ENCODE assay signal across 21 cellular contexts in genomic region chr10:13617146-13617545, GRCh38. TPM values are rescaled to one million over a fixed set of nuclear protein-coding genes. Genes with fewer than 3 reads are reported as not detected.
DNase-seq lines count a peak whose midpoint lies in the region; ATAC-seq, FAIRE-seq and TF ChIP-seq lines count a peak whose summit lies in the region.
"Had no signal": no experiment of that assay in that cellular context is flagged by ENCODE, and none has a peak within 500 bp of the region (broad histone marks: within the 10 kb centered on the region; RNA-seq: fewer than 3 reads in every experiment).

No MANE protein-coding gene starts in this region.

- H3K27me3 ChIP-seq in HepG2 (ENCODE audit: control insufficient read depth in 1 of 2, insufficient read depth in 2 of 2, low read length in 2 of 2), result no peaks in the 10 kb centered on the region
- no peaks in the 10 kb centered on the region for H3K27me3 ChIP-seq in right lobe of liver
- H3K27me3 ChIP-seq in left lung, result no peaks in the 10 kb centered on the region
- no peaks in the 10 kb centered on the region for H3K27me3 ChIP-seq in ovary
- H3K27me3 ChIP-seq: BLaER1, Peyer's patch had no signal

- H3K4me2 ChIP-seq in HepG2 (ENCODE audit: low read depth, low read length), result no peak overlapping the region
- H3K4me2 ChIP-seq: BLaER1, GM23338 had no signal

- TF ChIP-seq EP300 in HepG2 (IDR thresholded peaks at IDR 0.05; ENCODE audit: low read depth in 2 of 2, low read length in 2 of 2) (no peak), HepG2 (CRISPR knock-in tag; IDR thresholded peaks at IDR 0.05; ENCODE audit: borderline replicate concordance) (no peak), ovary (IDR thresholded peaks at IDR 0.05) (no peak)

- no peak for FAIRE-seq in HepG2 (lab: Jason Lieb, UNC)

- H2AFZ ChIP-seq in HepG2 (ENCODE audit: low read length), result no peak overlapping the region
- H2AFZ ChIP-seq: GM23338 had no signal

- H3K4me1 ChIP-seq in HepG2 (ENCODE audit: insufficient read depth, low read length), result no peaks in the 10 kb centered on the region
- H3K4me1 ChIP-seq in right lobe of liver, result no peaks in the 10 kb centered on the region
- no peaks in the 10 kb centered on the region for H3K4me1 ChIP-seq in left lung
- H3K4me1 ChIP-seq in ovary (ENCODE audit: insufficient read depth), result no peaks in the 10 kb centered on the region
- H3K4me1 ChIP-seq: BLaER1, Peyer's patch had no signal

- BruUV-seq in HepG2 (replicated peaks; lab: Mats Ljungman, UMichigan), result TSS peak; percentile 25

- no peak for TF ChIP-seq RAD21 in HepG2 (CRISPR knock-in tag; IDR thresholded peaks at IDR 0.05)

- no peak for TF ChIP-seq POLR2A in HepG2 (IDR thresholded peaks at IDR 0.05; ENCODE audit: insufficient read depth in 1 of 2, low read depth in 2 of 2, low read length in 2 of 2)
- TF ChIP-seq POLR2A in right lobe of liver (IDR thresholded peaks at IDR 0.05), result no peak
- TF ChIP-seq POLR2A in ovary (IDR thresholded peaks at IDR 0.05), result no peak

- no peaks in the 10 kb centered on the region for H4K20me1 ChIP-seq in HepG2 (ENCODE audit: insufficient read depth, low read length)
- H4K20me1 ChIP-seq: BLaER1 had no signal

- TF ChIP-seq CTCF in HepG2 (CRISPR knock-in tag; IDR thresholded peaks at IDR 0.05) (no peak), right lobe of liver (IDR thresholded peaks at IDR 0.05) (no peak), astrocyte of the spinal cord (IDR thresholded peaks at IDR 0.05; ENCODE audit: low read depth, low read length) (no peak), left lung (IDR thresholded peaks at IDR 0.05) (no peak), ovary (IDR thresholded peaks at IDR 0.05) (no peak)

- POLR2A ChIA-PET in HepG2 (lab: Yijun Ruan, JAX), result no interaction called here

- no peak for DNase-seq in HepG2 (ENCODE audit: low spot score)
- DNase-seq in right lobe of liver, result no peak
- DNase-seq in astrocyte of the spinal cord (ENCODE audit: low read depth, low spot score), result peak; percentile 25
- no peak for DNase-seq in left lung
- no peak for DNase-seq in ovary
- DNase-seq in globus pallidus (ENCODE audit: low spot score), result no peak
- no peak for DNase-seq in activated T-cell treated with anti-CD3 and anti-CD28 coated beads, Interleukin-2, amount 50 U/mL, for 72 hours
- DNase-seq: CD8-positive, alpha-beta memory T cell; DMS79 treated with DMSO at 0.1 percent for 48 hours; GDM1; NCI-H1092 treated with DMSO at 0.1 percent for 48 hours; NCI-H1694 treated with DMSO at 0.1 percent for 48 hours; NCI-H2107; NCI-H226; NCI-H524 treated with DMSO at 0.1 percent for 48 hours; Peyer's patch had no signal

- H3K36me3 Mint-ChIP-seq in activated T-cell treated with anti-CD3 and anti-CD28 coated beads, Interleukin-2, amount 50 U/mL, for 72 hours (ENCODE audit: insufficient read depth in 2 of 2), result peaks cover 1 to 7% of the 10 kb centered on the region in 2 donors

- CTCF ChIA-PET in HepG2 (lab: Yijun Ruan, JAX; ENCODE audit: low intra/inter-chr PET ratio, low total read pairs), result no interaction called here

- H3K4me3 ChIP-seq in HepG2 (replicated peaks in 1 of 3; ENCODE audit: insufficient read depth in 1 of 3, low read depth in 2 of 3, low read length in 3 of 3) (no peak overlapping the region), right lobe of liver (no peak overlapping the region), astrocyte of the spinal cord (ENCODE audit: low read depth, low read length) (no peak overlapping the region), left lung (no peak overlapping the region), ovary (no peak overlapping the region)
- H3K4me3 ChIP-seq: BLaER1, GM23338, Peyer's patch had no signal

- 89% methylated on average over 3 of the region's 3 CpGs for WGBS in HepG2 (ENCODE audit: low lambda C conversion rate)
- 93% methylated on average over 3 of the region's 3 CpGs for WGBS in right lobe of liver (ENCODE audit: insufficient coverage, low coverage, low lambda C conversion rate, missing lambda C conversion rate)
- 75 to 86% (median 78%) methylated on average over 3 of the region's 3 CpGs for WGBS in ovary, 3 donors

- H3K9me3 ChIP-seq in HepG2 (ENCODE audit: low read length), result no peaks in the 10 kb centered on the region
- H3K9me3 ChIP-seq in right lobe of liver, result no peaks in the 10 kb centered on the region
- no peaks in the 10 kb centered on the region for H3K9me3 ChIP-seq in left lung
- H3K9me3 ChIP-seq in ovary, result no peaks in the 10 kb centered on the region
- H3K9me3 ChIP-seq: BLaER1, Peyer's patch had no signal

- H3K9me3 Mint-ChIP-seq in activated T-cell treated with anti-CD3 and anti-CD28 coated beads, Interleukin-2, amount 50 U/mL, for 72 hours, result no peaks in the 10 kb centered on the region
- H3K9me3 Mint-ChIP-seq: CD8-positive, alpha-beta memory T cell; GM23338 had no signal

- H3K9ac ChIP-seq in HepG2 (ENCODE audit: insufficient read depth, low read depth, low read length), result no peak overlapping the region
- H3K9ac ChIP-seq: BLaER1 had no signal

- ATAC-seq in HepG2 (no peak), right lobe of liver (no peak), left lung (peak; percentile 26), HG02840 (IDR thresholded peaks at IDR 0.05; ENCODE audit: low FRiP score, unreplicated experiment) (no peak)
- no peak for ATAC-seq in activated T-cell treated with anti-CD3 and anti-CD28 coated beads, Interleukin-2, amount 50 U/mL, for 72 hours (replicated peaks in 1 of 2)
- ATAC-seq: GM23338, Right ventricle myocardium inferior had no signal

- H3K36me3 ChIP-seq in HepG2 (replicated peaks in 1 of 2; ENCODE audit: control insufficient read depth in 1 of 2, insufficient read depth in 2 of 2, low read length in 2 of 2), result peaks cover 6 to 18% of the 10 kb centered on the region in 2 experiments; a peak in 3 of 5 replicates
- H3K36me3 ChIP-seq in right lobe of liver, result peaks cover 0 to 31% (median 7%) of the 10 kb centered on the region in 4 donors
- peaks cover 0 to 82% of the 10 kb centered on the region in 2 donors for H3K36me3 ChIP-seq in left lung
- no peaks in the 10 kb centered on the region for H3K36me3 ChIP-seq in ovary

- H3K4me3 Mint-ChIP-seq in activated T-cell treated with anti-CD3 and anti-CD28 coated beads, Interleukin-2, amount 50 U/mL, for 72 hours, result no peak overlapping the region
- H3K4me3 Mint-ChIP-seq: CD8-positive, alpha-beta memory T cell; GM23338 had no signal

- H3K79me2 ChIP-seq in HepG2 (ENCODE audit: insufficient read depth, low read length), result no peaks in the 10 kb centered on the region

- H3K27ac Mint-ChIP-seq in activated T-cell treated with anti-CD3 and anti-CD28 coated beads, Interleukin-2, amount 50 U/mL, for 72 hours, result no peak overlapping the region
- H3K27ac Mint-ChIP-seq: CD8-positive, alpha-beta memory T cell; GM23338 had no signal

- H3K27ac ChIP-seq in HepG2 (ENCODE audit: extremely low read length, insufficient read depth, low read length), result no peak overlapping the region
- H3K27ac ChIP-seq in right lobe of liver, result no peak overlapping the region
- H3K27ac ChIP-seq in left lung, result no peak overlapping the region
- no peak overlapping the region for H3K27ac ChIP-seq in ovary
- H3K27ac ChIP-seq: 22Rv1, BLaER1, Peyer's patch had no signal

- intact Hi-C loops in HepG2 (cut with micrococcal nuclease; ENCODE audit: unreplicated experiment) (no loop called here), right lobe of liver (cut with DNase I) (no loop called here), left lung (cut with DNase I) (loop anchor here in 1 of 2 donors (10.0 kb wide), 1 partner anchor 158 kb away; no protein-coding TSS in a partner anchor), ovary (cut with DNase I) (loop anchor here in 1 of 4 donors (10.0 kb wide), 1 partner anchor 158 kb away; no protein-coding TSS in a partner anchor)

- in situ Hi-C loops in HepG2 (cut with HindIII; ENCODE audit: extremely low pct_ligation_motif_present, low pct_unique_long_range_greater_than_20kb) (no loop called here), astrocyte of the spinal cord (cut with HindIII; ENCODE audit: low sequenced_read_pairs) (no loop called here)

- H3K27me3 Mint-ChIP-seq in activated T-cell treated with anti-CD3 and anti-CD28 coated beads, Interleukin-2, amount 50 U/mL, for 72 hours (ENCODE audit: low read depth), result no peaks in the 10 kb centered on the region
- H3K27me3 Mint-ChIP-seq: CD8-positive, alpha-beta memory T cell had no signal

- H3K4me1 Mint-ChIP-seq in activated T-cell treated with anti-CD3 and anti-CD28 coated beads, Interleukin-2, amount 50 U/mL, for 72 hours (ENCODE audit: low read depth), result no peaks in the 10 kb centered on the region

TF ChIP-seq in HepG2, 621 proteins besides CTCF, POLR2A, EP300 and RAD21 (continues in another document):
- no peak for TF ChIP-seq ZMYM2 (CRISPR knock-in tag; IDR thresholded peaks at IDR 0.05)
- no peak for TF ChIP-seq CHD2 (IDR thresholded peaks at IDR 0.05; ENCODE audit: low read depth, low read length)
- TF ChIP-seq SP5 (CRISPR knock-in tag; IDR thresholded peaks at IDR 0.05; ENCODE audit: borderline replicate concordance, low read depth), result no peak

RNA-seq across cellular contexts. Expression of gene PRPF18, which starts 30.4 kb away (rescaled TPM):
- total RNA-seq in HepG2 (2016; rRNA removed; fragmentation: Illumina TruSeq; extraction: Trizol) (17.2 and 24.7 TPM in 2 replicates), right lobe of liver (10 to 100 TPM in 4 of 6 experiments, 1 to 10 TPM in 2; 8.1 to 16.1 (median 11.5) TPM), left lung (10 to 100 TPM; 17.0 to 19.7 TPM), ovary (10 to 100 TPM; 16.7 to 22.4 (median 20.1) TPM)
- 7.8 and 9.1 TPM in 2 replicates for total RNA-seq in HepG2 (2016; cell fraction: cytosol; rRNA removed; fragmentation: Illumina TruSeq; extraction: Trizol; ENCODE audit: low read depth)
- total RNA-seq in HepG2 (2016; cell fraction: insoluble cytoplasmic fraction; rRNA removed; fragmentation: Illumina TruSeq; extraction: Trizol), result 21.2 and 25.5 TPM in 2 replicates
- total RNA-seq in HepG2 (2016; cell fraction: membrane; rRNA removed; fragmentation: Illumina TruSeq; extraction: Trizol), result 12.4 and 13.8 TPM in 2 replicates
- total RNA-seq in HepG2 (2016; cell fraction: nucleus; rRNA removed; fragmentation: Illumina TruSeq; extraction: Trizol), result 18.7 and 19.1 TPM in 2 replicates
- polyA plus RNA-seq in HepG2 (2011; rRNA removed) (4.4 and 6.1 TPM in 2 replicates), ovary (10 to 100 TPM; 13.0 to 17.7 TPM)
- 3.0 and 3.7 TPM in 2 replicates for polyA plus RNA-seq in HepG2 (2011; cell fraction: cytosol; rRNA removed)
- polyA plus RNA-seq in HepG2 (2011; cell fraction: nucleus; rRNA removed), result 4.5 and 6.1 TPM in 2 replicates
- polyA plus RNA-seq in HepG2 (2012), result 7.6 and 9.8 TPM in 2 replicates
- polyA plus RNA-seq in HepG2 (2016; cell fraction: cytosol; fragmentation: Illumina TruSeq; extraction: Trizol; ENCODE audit: low read depth), result 5.7 and 7.2 TPM in 2 replicates
- 20.8 and 21.3 TPM in 2 replicates for polyA plus RNA-seq in HepG2 (2016; cell fraction: insoluble cytoplasmic fraction; fragmentation: Illumina TruSeq; extraction: Trizol; ENCODE audit: low read depth)
- 7.3 and 9.4 TPM in 2 replicates for polyA plus RNA-seq in HepG2 (2016; cell fraction: membrane; fragmentation: Illumina TruSeq; extraction: Trizol; ENCODE audit: low read depth)
- 11.4 and 11.7 TPM in 2 replicates for polyA plus RNA-seq in HepG2 (2016; cell fraction: nucleus; fragmentation: Illumina TruSeq; extraction: Trizol; ENCODE audit: insufficient read depth, low read depth)
- 0.80 and 2.3 TPM in 2 replicates for polyA minus RNA-seq in HepG2 (2011; rRNA and poly(A)+ RNA removed; ENCODE audit: low replicate concordance)
- polyA minus RNA-seq in HepG2 (2011; cell fraction: cytosol; rRNA and poly(A)+ RNA removed), result 2.6 and 4.7 TPM in 2 replicates
- 28.2 and 32.6 TPM in 2 replicates for polyA minus RNA-seq in HepG2 (2011; cell fraction: nucleus; rRNA and poly(A)+ RNA removed)
- 10 to 100 TPM; 20.6 to 24.7 TPM for total RNA-seq in activated T-cell treated with anti-CD3 and anti-CD28 coated beads, Interleukin-2, amount 50 U/mL, for 72 hours
